Comparison of ENCODE assay signal across 8 cellular contexts in the genomic region with DNA sequence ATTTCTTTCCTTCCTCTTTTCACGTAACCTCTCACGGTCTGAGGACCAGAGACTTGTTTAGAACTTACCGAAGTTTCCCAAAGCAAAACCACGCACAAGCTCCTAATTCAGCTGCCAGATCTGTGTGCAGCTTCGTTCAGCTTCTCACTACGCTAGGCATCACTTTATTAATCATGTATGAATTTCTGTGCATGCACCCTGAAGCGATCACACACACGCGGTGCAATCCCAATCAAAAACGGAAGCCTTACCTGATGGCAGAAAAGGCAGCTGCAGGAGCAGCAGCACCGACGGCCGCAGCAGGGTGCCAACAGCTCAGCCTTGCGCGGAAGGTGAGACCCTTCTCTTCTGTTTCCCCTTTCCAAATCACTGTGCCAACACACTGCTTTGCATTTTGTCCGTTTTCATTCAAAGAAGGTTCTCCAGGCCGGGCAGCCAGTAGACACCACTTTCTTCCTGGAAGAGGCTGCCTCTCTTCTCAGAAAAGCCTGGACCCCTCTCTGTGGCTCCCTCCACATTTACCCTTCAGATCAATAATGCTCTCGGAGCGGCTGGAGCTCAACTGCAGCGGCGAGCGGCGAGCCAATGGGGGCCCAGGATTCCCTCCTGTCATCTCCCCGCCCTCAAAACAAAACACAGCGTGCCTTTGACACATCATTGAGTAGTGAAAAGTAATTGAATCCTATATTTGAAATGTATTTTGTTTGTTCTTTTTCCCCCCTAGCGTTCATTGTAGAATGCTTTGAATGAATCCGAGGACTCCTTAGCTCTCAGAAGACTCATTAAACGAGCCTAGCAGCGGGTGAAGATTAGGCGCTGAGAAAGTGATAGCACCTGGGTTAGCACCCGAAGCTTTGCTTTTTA. TPM values are rescaled to one million over a fixed set of nuclear protein-coding genes. Genes with fewer than 3 reads are reported as not detected.
DNase-seq lines count a peak whose midpoint lies in the region; ATAC-seq and TF ChIP-seq lines count a peak whose summit lies in the region.

A gene (minus strand): TSS at position 538 of the 864 bp plus-strand sequence.

- no peaks in the 10 kb centered on the region for H3K9me3 ChIP-seq in HEK293 (ENCODE audit: control insufficient read depth, insufficient read depth, low read depth, low read length)
- H3K9me3 ChIP-seq in mucosa of descending colon: no peaks in the 10 kb centered on the region

- intact Hi-C loops in mucosa of descending colon (cut with DNase I, micrococcal nuclease): no loop called here

- no peaks in the 10 kb centered on the region for H3K36me3 ChIP-seq in HEK293 (ENCODE audit: control insufficient read depth in 2 of 2, insufficient read depth in 1 of 2, low read length in 2 of 2)
- no peaks in the 10 kb centered on the region for H3K36me3 ChIP-seq in mucosa of descending colon (ENCODE audit: low read depth)

- no peaks in the 10 kb centered on the region for H3K36me3 Mint-ChIP-seq in chondrocyte (ENCODE audit: low read depth)
- no peaks in the 10 kb centered on the region for H3K36me3 Mint-ChIP-seq in neural crest cell (ENCODE audit: low read depth)

- H3K4me3 ChIP-seq in HEK293 (ENCODE audit: low read depth, low read length) (peak within 1 kb of the TSS; percentile 48), mucosa of descending colon (no peak within 1 kb of the TSS)

- H3K4me3 Mint-ChIP-seq in chondrocyte (ENCODE audit: unreplicated experiment) (peak within 1 kb of the TSS; percentile 53), neural crest cell (peak within 1 kb of the TSS; percentile 89)

- H3K27ac ChIP-seq in HEK293 (ENCODE audit: extremely low read depth, low read depth, low read length): no peak within 1 kb of the TSS

- no peaks in the 10 kb centered on the region for H3K9me3 Mint-ChIP-seq in chondrocyte (ENCODE audit: low read depth)
- H3K9me3 Mint-ChIP-seq in neural crest cell: no peaks in the 10 kb centered on the region

- H3K27ac Mint-ChIP-seq in chondrocyte (ENCODE audit: unreplicated experiment) (no peak within 1 kb of the TSS), neural crest cell (ENCODE audit: unreplicated experiment) (no peak within 1 kb of the TSS)

- CTCF ChIA-PET in HEK293 (lab: Yijun Ruan, JAX): interaction anchor here (0.7 to 0.8 kb wide), 3 partner anchors 10 to 1253 kb away, joined by 3 to 4 read pairs (median 3); no protein-coding TSS in a partner anchor

- H3K4me1 Mint-ChIP-seq in chondrocyte (ENCODE audit: low read depth): peaks cover 13% of the 10 kb centered on the region
- peaks cover 14% of the 10 kb centered on the region for H3K4me1 Mint-ChIP-seq in neural crest cell

- H3K27me3 Mint-ChIP-seq in chondrocyte (ENCODE audit: low read depth) (peaks cover 59% of the 10 kb centered on the region), neural crest cell (ENCODE audit: low read depth) (peaks cover 88% of the 10 kb centered on the region)

- ATAC-seq in HG03045 (IDR thresholded peaks at IDR 0.05; ENCODE audit: unreplicated experiment) (no peak), mucosa of descending colon (no peak)

- DNase-seq in DMS 273 treated with DMSO at 0.1 percent for 48 hours (lab: John Stamatoyannopoulos, UW): peak; percentile 27
- DNase-seq in NCI-H748 (lab: John Stamatoyannopoulos, UW; ENCODE audit: unreplicated experiment): peak; percentile 88
- DNase-seq in chondrocyte (ENCODE audit: low spot score): no peak
- peak; percentile 44 for DNase-seq in neural crest cell (ENCODE audit: low read depth, low spot score)
- DNase-seq in NCI-H2196 treated with DMSO at 0.1 percent for 48 hours (lab: John Stamatoyannopoulos, UW; ENCODE audit: unreplicated experiment): no peak
- DNase-seq in mucosa of descending colon: no peak

- POLR2A ChIA-PET in HEK293 (lab: Yijun Ruan, JAX): no interaction called here

- TF ChIP-seq CTCF in HEK293 (tag by site-specific recombination; IDR thresholded peaks at IDR 0.05) (no peak), chondrocyte (IDR thresholded peaks at IDR 0.05) (no peak), neural crest cell (conservative IDR thresholded peaks at IDR 0.05) (peak; percentile 24), mucosa of descending colon (IDR thresholded peaks at IDR 0.05) (no peak)

- H3K4me1 ChIP-seq in HEK293 (ENCODE audit: control insufficient read depth, insufficient read depth, low read length): no peaks in the 10 kb centered on the region
- H3K4me1 ChIP-seq in mucosa of descending colon (ENCODE audit: low read depth): no peaks in the 10 kb centered on the region

TF ChIP-seq in HEK293, 187 proteins besides CTCF, POLR2A, EP300 and RAD21:
- TF ChIP-seq, protein P1, sequence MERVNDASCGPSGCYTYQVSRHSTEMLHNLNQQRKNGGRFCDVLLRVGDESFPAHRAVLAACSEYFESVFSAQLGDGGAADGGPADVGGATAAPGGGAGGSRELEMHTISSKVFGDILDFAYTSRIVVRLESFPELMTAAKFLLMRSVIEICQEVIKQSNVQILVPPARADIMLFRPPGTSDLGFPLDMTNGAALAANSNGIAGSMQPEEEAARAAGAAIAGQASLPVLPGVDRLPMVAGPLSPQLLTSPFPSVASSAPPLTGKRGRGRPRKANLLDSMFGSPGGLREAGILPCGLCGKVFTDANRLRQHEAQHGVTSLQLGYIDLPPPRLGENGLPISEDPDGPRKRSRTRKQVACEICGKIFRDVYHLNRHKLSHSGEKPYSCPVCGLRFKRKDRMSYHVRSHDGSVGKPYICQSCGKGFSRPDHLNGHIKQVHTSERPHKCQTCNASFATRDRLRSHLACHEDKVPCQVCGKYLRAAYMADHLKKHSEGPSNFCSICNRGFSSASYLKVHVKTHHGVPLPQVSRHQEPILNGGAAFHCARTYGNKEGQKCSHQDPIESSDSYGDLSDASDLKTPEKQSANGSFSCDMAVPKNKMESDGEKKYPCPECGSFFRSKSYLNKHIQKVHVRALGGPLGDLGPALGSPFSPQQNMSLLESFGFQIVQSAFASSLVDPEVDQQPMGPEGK (tag by site-specific recombination; IDR thresholded peaks at IDR 0.05): no peak
- TF ChIP-seq ZNF335 (tag by site-specific recombination; conservative IDR thresholded peaks at IDR 0.05) (peak; percentile 77), ZNF202 (tag by site-specific recombination; IDR thresholded peaks at IDR 0.05; ENCODE audit: borderline replicate concordance) (no peak), ZNF707 (tag by site-specific recombination; IDR thresholded peaks at IDR 0.05) (no peak), ZNF747 (tag by site-specific recombination; IDR thresholded peaks at IDR 0.05) (no peak)
- TF ChIP-seq, protein P2, sequence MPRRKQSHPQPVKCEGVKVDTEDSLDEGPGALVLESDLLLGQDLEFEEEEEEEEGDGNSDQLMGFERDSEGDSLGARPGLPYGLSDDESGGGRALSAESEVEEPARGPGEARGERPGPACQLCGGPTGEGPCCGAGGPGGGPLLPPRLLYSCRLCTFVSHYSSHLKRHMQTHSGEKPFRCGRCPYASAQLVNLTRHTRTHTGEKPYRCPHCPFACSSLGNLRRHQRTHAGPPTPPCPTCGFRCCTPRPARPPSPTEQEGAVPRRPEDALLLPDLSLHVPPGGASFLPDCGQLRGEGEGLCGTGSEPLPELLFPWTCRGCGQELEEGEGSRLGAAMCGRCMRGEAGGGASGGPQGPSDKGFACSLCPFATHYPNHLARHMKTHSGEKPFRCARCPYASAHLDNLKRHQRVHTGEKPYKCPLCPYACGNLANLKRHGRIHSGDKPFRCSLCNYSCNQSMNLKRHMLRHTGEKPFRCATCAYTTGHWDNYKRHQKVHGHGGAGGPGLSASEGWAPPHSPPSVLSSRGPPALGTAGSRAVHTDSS (tag by site-specific recombination; IDR thresholded peaks at IDR 0.05): no peak

RNA-seq across cellular contexts. Expression of the gene that starts here (rescaled TPM):
- total RNA-seq in chondrocyte (not detected in 3 replicates), neural crest cell (0.07 TPM in 1 of 2 replicates, not detected in the other), mucosa of descending colon (under 1 TPM in 1 of 3 donors, not detected in 2; 0.14 TPM)

Comparison
In these comparisons a context has a peak if more than half of its experiments do, and no peak if none do; other contexts are left out.
1. Peak in DNase-seq in neural crest cell; RNA of the gene not detected or under 1 TPM.
2. DNase-seq: peak in DMS 273 treated with DMSO at 0.1 percent for 48 hours (single experiment) and NCI-H748 (single experiment); none in chondrocyte (single experiment), NCI-H2196 treated with DMSO at 0.1 percent for 48 hours (single experiment) and mucosa of descending colon (0 of 3).